12 cellular contexts compared by ENCODE assay signal in the genomic region with DNA sequence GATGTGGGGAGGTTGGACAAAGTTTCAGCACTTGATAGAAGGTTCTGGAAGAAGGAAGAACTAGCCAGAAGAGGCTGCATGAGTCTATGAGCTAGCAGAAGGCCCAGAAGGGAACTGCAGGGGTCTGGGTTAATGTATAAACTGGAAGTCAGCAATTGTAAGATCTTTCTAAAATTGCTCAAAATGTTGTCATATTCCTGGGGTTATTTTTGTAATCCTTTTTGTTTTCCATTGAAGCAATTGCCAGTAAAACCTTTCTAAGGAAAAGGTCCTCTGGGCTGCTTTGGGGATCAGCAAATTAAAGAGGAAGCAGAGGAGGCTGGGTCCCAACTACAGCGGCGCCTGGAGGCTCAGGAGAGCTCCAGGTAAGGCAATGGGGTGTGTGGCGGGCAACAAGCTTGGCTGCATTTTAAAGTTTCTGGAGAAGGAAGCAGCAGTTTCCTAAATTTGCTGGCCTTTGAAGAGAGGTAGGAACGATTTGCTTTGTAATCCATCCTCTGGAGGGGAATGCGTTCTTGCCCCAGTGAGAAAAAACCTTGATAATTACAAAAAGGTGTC. TPM values are rescaled to one million over a fixed set of nuclear protein-coding genes. Genes with fewer than 3 reads are reported as not detected.
A peak's percentile ranks its signal among the peaks of the same experiment; 100 is the strongest.
DNase-seq lines count a peak whose midpoint lies in the region; ATAC-seq and TF ChIP-seq lines count a peak whose summit lies in the region.
"Had no signal": no experiment of that assay in that cellular context is flagged by ENCODE, and none has a peak within 500 bp of the region (broad histone marks: within the 10 kb centered on the region; RNA-seq: fewer than 3 reads in every experiment).

No MANE protein-coding gene starts in this region.

- H3K4me2 ChIP-seq in PC-3 (ENCODE audit: low read length), result peak overlapping the region; percentile 30

- no peaks in the 10 kb centered on the region for H3K79me2 ChIP-seq in PC-3 (ENCODE audit: low read length)

- no peaks in the 10 kb centered on the region for H3K27me3 Mint-ChIP-seq in chondrocyte (ENCODE audit: low read depth)

- TF ChIP-seq CTCF in PC-3 (conservative IDR thresholded peaks at IDR 0.05; ENCODE audit: low read depth, low read length) (no peak), chondrocyte (IDR thresholded peaks at IDR 0.05) (peak; percentile 23), thyroid gland (IDR thresholded peaks at IDR 0.05) (no peak)

- H4K20me1 ChIP-seq in PC-3 (ENCODE audit: low read length), result no peaks in the 10 kb centered on the region

- H3K36me3 ChIP-seq in PC-3 (ENCODE audit: low read depth, low read length) (peaks cover 5% of the 10 kb centered on the region; the same call in 1 of the 2 replicates), mesodermal cell (ENCODE audit: control insufficient read depth, insufficient read depth, low read length) (peaks cover 5% of the 10 kb centered on the region), thyroid gland (peaks cover 13 to 14% of the 10 kb centered on the region in 2 donors)

- H2AFZ ChIP-seq in PC-3 (ENCODE audit: low read length), result no peak overlapping the region

- WGBS in mesodermal cell (ENCODE audit: insufficient coverage in 2 of 2), 2 experiments, result 84 to 91% methylated on average over 4 to 5 of the region's 5 CpGs
- 51 to 62% methylated on average over 5 of the region's 5 CpGs for WGBS in thyroid gland, 2 donors

- TF ChIP-seq POLR2A in thyroid gland (IDR thresholded peaks at IDR 0.05), result no peak

- peaks cover 14% of the 10 kb centered on the region for H3K36me3 Mint-ChIP-seq in chondrocyte (ENCODE audit: low read depth)

- H3K27me3 ChIP-seq in PC-3 (ENCODE audit: low read length) (no peaks in the 10 kb centered on the region), thyroid gland (no peaks in the 10 kb centered on the region)

- H3K9me3 Mint-ChIP-seq in chondrocyte (ENCODE audit: low read depth), result no peaks in the 10 kb centered on the region
- H3K9me3 Mint-ChIP-seq: nephron progenitor cell had no signal

- H3K4me3 ChIP-seq in PC-3 (ENCODE audit: low read length) (no peak overlapping the region), mesodermal cell (ENCODE audit: extremely low read depth, insufficient read depth, low read length, poor library complexity, severe bottlenecking) (no peak overlapping the region), thyroid gland (replicated peaks in 1 of 3) (no peak overlapping the region)

- ATAC-seq in PC-3 (peak; percentile 44; the same call in 1 of the 2 replicates), esophagus mucosa (no peak)

- CTCF ChIA-PET in PC-3 (lab: Charles Lee), result no interaction called here

- H3K4me1 Mint-ChIP-seq in chondrocyte (ENCODE audit: low read depth), result peaks cover 14% of the 10 kb centered on the region

- no peak for DNase-seq in PC-3
- DNase-seq in chondrocyte (ENCODE audit: low spot score), result no peak
- peak; percentile 59 to 72 for DNase-seq in thyroid gland
- no peak for DNase-seq in DMS53 (lab: John Stamatoyannopoulos, UW)
- no peak for DNase-seq in UCSD-AML1 (lab: John Stamatoyannopoulos, UW; ENCODE audit: unreplicated experiment)
- DNase-seq in NK-92 (lab: John Stamatoyannopoulos, UW; ENCODE audit: unreplicated experiment), result no peak
- DNase-seq: activated CD4-positive, alpha-beta T cell treated with anti-CD3 and anti-CD28 coated beads, Interleukin-2, amount 50 U/mL, for 4 hours; NCI-H1092 treated with DMSO at 0.1 percent for 48 hours; NCI-H526 treated with DMSO at 0.1 percent for 48 hours had no signal

- H3K4me1 ChIP-seq in PC-3 (ENCODE audit: insufficient read depth, low read length) (peaks cover 18% of the 10 kb centered on the region), mesodermal cell (ENCODE audit: control insufficient read depth, insufficient read depth, low read length, poor library complexity, severe bottlenecking) (peaks cover 45% of the 10 kb centered on the region), thyroid gland (peaks cover 27 to 40% of the 10 kb centered on the region in 2 donors)

- peak overlapping the region; percentile 64 for H3K27ac ChIP-seq in PC-3 (ENCODE audit: low read length)
- peak overlapping the region; percentile 93 for H3K27ac ChIP-seq in mesodermal cell (ENCODE audit: low read depth, low read length, severe bottlenecking)
- H3K27ac ChIP-seq in thyroid gland, result peak overlapping the region; percentile 83 to 87 (median 83)

- H3K9me3 ChIP-seq in PC-3 (ENCODE audit: low read length) (no peaks in the 10 kb centered on the region), mesodermal cell (ENCODE audit: control insufficient read depth, low read length) (no peaks in the 10 kb centered on the region), thyroid gland (no peaks in the 10 kb centered on the region)

- H3K9ac ChIP-seq in PC-3 (ENCODE audit: low read length), result peak overlapping the region; percentile 14

- H3K4me3 Mint-ChIP-seq in chondrocyte (ENCODE audit: unreplicated experiment), result no peak overlapping the region
- H3K4me3 Mint-ChIP-seq: nephron progenitor cell had no signal

- no peaks in the 10 kb centered on the region for H3F3A ChIP-seq in PC-3 (ENCODE audit: low read length, unreplicated experiment)

- intact Hi-C loops in PC-3 (cut with micrococcal nuclease), result no loop called here
- intact Hi-C loops in thyroid gland (cut with DNase I), result no loop called here

- BruUV-seq in PC-3 (replicated peaks; lab: Mats Ljungman, UMichigan), result no TSS peak

- no peaks in the 10 kb centered on the region for H3K9me2 ChIP-seq in PC-3 (replicated peaks; ENCODE audit: low read length)

- POLR2A ChIA-PET in PC-3 (lab: Charles Lee; ENCODE audit: unreplicated experiment), result interaction anchor here (0.6 kb wide), 1 partner anchor 45 kb away, joined by 3 read pairs; no protein-coding TSS in a partner anchor

- H3K27ac Mint-ChIP-seq in chondrocyte (ENCODE audit: unreplicated experiment), result no peak overlapping the region
- H3K27ac Mint-ChIP-seq: nephron progenitor cell had no signal

RNA-seq across cellular contexts. Expression of gene ADAMTS15, which starts 29.3 kb away (rescaled TPM):
- total RNA-seq in PC-3 (2014; rRNA removed) (16.8 and 21.7 TPM in 2 replicates), chondrocyte (16.8 to 140 TPM (median 136 TPM) in 3 replicates), thyroid gland (10 to 100 TPM; 11.2 to 29.2 (median 23.5) TPM), esophagus mucosa (2.0 TPM)
- 4.4 TPM for polyA plus RNA-seq in mesodermal cell (2013, experiment 1 of 2)
- polyA plus RNA-seq in mesodermal cell (2013, experiment 2 of 2), result 4.1 TPM

RNA-seq across cellular contexts. Expression of gene ADAMTS8, which starts 49.3 kb away (rescaled TPM):
- total RNA-seq in PC-3 (2014; rRNA removed) (0.12 TPM in 1 of 2 replicates, not detected in the other), chondrocyte (0.77 to 1.0 TPM (median 1.0 TPM) in 3 replicates), thyroid gland (under 1 TPM in 2 of 4 donors, not detected in 2; 0.38 to 0.56 TPM), esophagus mucosa (0.56 TPM)
- 0.18 TPM for polyA plus RNA-seq in mesodermal cell (2013, experiment 1 of 2)
- polyA plus RNA-seq in mesodermal cell (2013, experiment 2 of 2), result not detected

Comparison
In these comparisons a context has a peak if more than half of its experiments do, and no peak if none do; other contexts are left out.
1. DNase-seq: peak in thyroid gland (2 of 2); none in PC-3 (single experiment), chondrocyte (single experiment), DMS53 (single experiment), UCSD-AML1 (single experiment) and NK-92 (single experiment).
2. Peak in every context shown above with its lines, with median percentiles within 50 percentile points of each other: H3K27ac ChIP-seq.